Comparison of ENCODE assay signal across 7 cellular contexts in the genomic region with DNA sequence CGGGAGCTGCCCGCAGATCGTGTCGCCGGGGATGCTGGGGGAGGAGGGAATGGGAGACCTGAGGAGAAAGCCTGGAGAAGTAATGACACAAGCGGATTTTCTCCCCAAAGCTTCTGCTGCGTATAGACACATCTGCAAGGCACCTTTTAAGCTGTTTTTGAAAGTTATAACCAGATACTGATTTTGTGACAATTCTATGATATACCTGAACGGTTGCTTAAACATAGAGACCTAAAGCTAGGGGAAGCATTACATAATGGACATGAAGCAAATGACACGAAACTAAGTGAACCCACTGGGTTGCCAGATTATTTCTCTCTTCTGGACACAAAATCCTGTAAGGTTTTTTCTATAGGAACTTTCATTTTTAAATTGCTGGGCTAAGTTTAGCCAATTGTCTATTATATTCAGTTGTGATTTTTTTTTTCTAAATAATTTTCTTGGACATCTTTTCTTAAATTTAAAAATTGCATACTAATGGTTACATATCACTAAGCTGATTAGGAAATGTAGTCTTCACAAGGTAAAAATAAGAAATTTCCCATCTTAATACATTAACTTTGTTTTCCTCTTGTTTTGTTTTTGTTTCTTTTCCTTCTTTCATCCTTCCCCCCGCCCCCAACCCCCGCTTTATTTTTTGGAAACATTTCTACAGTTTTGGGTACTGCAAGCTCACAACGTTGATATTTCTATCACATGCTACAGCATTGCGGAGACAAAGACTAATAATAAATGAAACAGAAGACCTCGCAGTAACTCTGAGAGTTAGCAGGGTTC. TPM values are rescaled to one million over a fixed set of nuclear protein-coding genes. Genes with fewer than 3 reads are reported as not detected.
A peak's percentile ranks its signal among the peaks of the same experiment; 100 is the strongest.
DNase-seq lines count a peak whose midpoint lies in the region; TF ChIP-seq lines count a peak whose summit lies in the region.

No MANE protein-coding gene starts in this region.

- WGBS in sigmoid colon, 2 donors = 14 to 20% methylated on average over 14 of the region's 14 CpGs

- TF ChIP-seq CTCF in RWPE1 (conservative IDR thresholded peaks at IDR 0.05; ENCODE audit: low read depth) = no peak
- TF ChIP-seq CTCF in fibroblast of mammary gland (conservative IDR thresholded peaks at IDR 0.05; ENCODE audit: control insufficient read depth, insufficient read depth, low read depth, low read length) = no peak
- no peak for TF ChIP-seq CTCF in sigmoid colon (IDR thresholded peaks at IDR 0.05)

- H3K4me3 ChIP-seq in HAP-1 (peak overlapping the region; percentile 86), fibroblast of mammary gland (ENCODE audit: control insufficient read depth, low read depth, low read length) (peak overlapping the region; percentile 77), sigmoid colon (peak overlapping the region; percentile 48 to 97 (median 84))

- H3K27ac ChIP-seq in RWPE1 = peak overlapping the region; percentile 98
- H3K27ac ChIP-seq in sigmoid colon = peak overlapping the region; percentile 91 to 95 (median 92)

- POLR2A ChIA-PET in RWPE1 (lab: Yijun Ruan, JAX; ENCODE audit: low non-redundant PET) = no interaction called here

- H3K9me3 ChIP-seq in HAP-1 (no peaks in the 10 kb centered on the region), sigmoid colon (no peaks in the 10 kb centered on the region)

- TF ChIP-seq EP300 in sigmoid colon (IDR thresholded peaks at IDR 0.05) = no peak

- intact Hi-C loops in sigmoid colon (cut with DNase I) = loop anchor here (2.0 to 5.0 kb wide), 3 partner anchors 47 to 83 kb away; a partner anchor contains a TSS

- CTCF ChIA-PET in RWPE1 (lab: Yijun Ruan, JAX) = interaction anchor here (0.5 to 1.0 kb wide), 4 partner anchors 13 to 102 kb away, joined by 4 to 7 read pairs (median 5); no protein-coding TSS in a partner anchor

- peaks cover 29% of the 10 kb centered on the region for H3K4me1 ChIP-seq in HAP-1
- peaks cover 0 to 12% (median 9%) of the 10 kb centered on the region in 4 donors for H3K4me1 ChIP-seq in sigmoid colon

- TF ChIP-seq POLR2A in sigmoid colon (IDR thresholded peaks at IDR 0.05) = no peak

- DNase-seq in HAP-1 (ENCODE audit: low spot score in 2 of 2) = peak in 1 of 2 experiments; percentile 81
- DNase-seq in RWPE1 (ENCODE audit: low spot score) = no peak
- DNase-seq in fibroblast of mammary gland (ENCODE audit: low read depth) = no peak
- DNase-seq in sigmoid colon = no peak
- DNase-seq in UCSD-AML1 (lab: John Stamatoyannopoulos, UW; ENCODE audit: unreplicated experiment) = no peak
- DNase-seq in stimulated activated CD8-positive, alpha-beta memory T cell treated with anti-CD3 and anti-CD28 coated beads, Interleukin-4, amount 100 ng/mL, for 48 hours = no peak
- no peak for DNase-seq in NCI-H526 (lab: John Stamatoyannopoulos, UW)

- H3K27me3 ChIP-seq in HAP-1 (ENCODE audit: low read depth) = no peaks in the 10 kb centered on the region
- H3K27me3 ChIP-seq in sigmoid colon = no peaks in the 10 kb centered on the region

- in situ Hi-C loops in HAP-1 (cut with MboI; ENCODE audit: low sequenced_read_pairs) = no loop called here

- H3K36me3 ChIP-seq in HAP-1 (replicated peaks) = no peaks in the 10 kb centered on the region
- H3K36me3 ChIP-seq in sigmoid colon = no peaks in the 10 kb centered on the region

RNA-seq across cellular contexts. Expression of a gene that starts 1.3 kb away (rescaled TPM):
- total RNA-seq in sigmoid colon = 1 to 10 TPM; 1.5 to 3.2 (median 2.3) TPM
- under 1 TPM; 0.23 to 0.60 (median 0.52) TPM for polyA plus RNA-seq in sigmoid colon
